In the genomic region with DNA sequence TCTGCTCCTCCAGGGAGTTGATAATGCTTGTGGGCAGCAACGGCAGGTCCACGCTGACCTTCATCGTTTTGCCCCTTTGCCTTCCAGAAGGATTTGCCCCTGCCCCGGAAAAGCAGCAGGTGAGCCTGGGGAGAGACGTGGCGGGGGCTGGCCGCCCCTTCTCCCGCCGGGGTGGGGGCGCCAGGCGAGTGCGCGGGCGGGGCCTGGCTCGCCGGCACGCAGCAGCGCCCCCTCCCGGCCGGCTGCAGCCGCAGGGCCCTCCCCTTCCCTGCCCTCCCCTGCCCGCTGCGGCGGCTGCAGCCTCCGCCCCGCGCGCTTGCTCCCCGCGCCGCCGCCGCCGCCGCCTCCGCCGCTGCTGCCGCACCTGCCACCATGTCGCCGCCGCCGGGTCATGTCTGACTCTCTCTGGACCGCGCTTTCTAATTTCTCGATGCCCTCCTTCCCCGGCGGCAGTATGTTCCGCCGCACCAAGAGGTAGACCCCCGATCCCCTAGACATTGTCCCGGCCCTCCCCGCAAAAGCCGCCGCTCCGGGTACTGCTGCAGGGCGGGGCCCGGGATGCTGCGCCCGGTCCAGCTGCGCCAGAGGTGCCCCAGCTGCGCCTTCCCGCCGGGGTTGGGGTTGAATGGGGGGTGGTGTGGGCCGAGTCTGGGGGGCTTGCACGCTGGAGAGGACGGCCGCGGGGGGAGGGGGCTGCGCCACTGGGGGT, we compare ENCODE assay signal across 8 cellular contexts. TPM values are rescaled to one million over a fixed set of nuclear protein-coding genes. Genes with fewer than 3 reads are reported as not detected.
A peak's percentile ranks its signal among the peaks of the same experiment; 100 is the strongest.
DNase-seq lines count a peak whose midpoint lies in the region; ATAC-seq, FAIRE-seq and TF ChIP-seq lines count a peak whose summit lies in the region.

A gene (plus strand): TSS at position 334 of the 709 bp plus-strand sequence. CDS start 58 bp downstream, at position 392.

- SMC1A ChIA-PET in GM12878 (lab: Charles Lee; ENCODE audit: uncharacterized antibody, unreplicated experiment), result no interaction called here

- no peak within 1 kb of the TSS for H3K9ac ChIP-seq in GM12878 (ENCODE audit: control insufficient read depth, insufficient read depth, low read length)

- intact Hi-C loops in GM12878 (cut with micrococcal nuclease; ENCODE audit: unreplicated experiment), result no loop called here

- H3K36me3 Mint-ChIP-seq in IgD-negative memory B cell, result no peaks in the 10 kb centered on the region

- H3K36me3 ChIP-seq in GM12878 (ENCODE audit: control insufficient read depth in 2 of 2, insufficient read depth in 2 of 2, low read length in 1 of 2), result no peaks in the 10 kb centered on the region

- no peaks in the 10 kb centered on the region; the same call in none of the 3 replicates for H3K9me3 ChIP-seq in GM12878 (replicated peaks; ENCODE audit: control insufficient read depth, insufficient read depth, low read length)

- 1% methylated on average over 30 of the region's 69 CpGs for WGBS in GM12878 (ENCODE audit: insufficient coverage, insufficient replicate concordance, low lambda C conversion rate, missing lambda C conversion rate)

- peaks cover 71% of the 10 kb centered on the region for H3K27me3 Mint-ChIP-seq in IgD-negative memory B cell

- peak within 1 kb of the TSS; percentile 63 to 83 (median 72) for H3K4me3 Mint-ChIP-seq in IgD-negative memory B cell

- TF ChIP-seq RAD21 in GM12878 (IDR thresholded peaks at IDR 0.05; ENCODE audit: insufficient read depth, low read depth, low read length), result no peak

- H3K4me3 ChIP-seq in GM12878, result no peak within 1 kb of the TSS

- peaks cover 0 to 13% (median 0%) of the 10 kb centered on the region in 3 donors for H3K9me3 Mint-ChIP-seq in IgD-negative memory B cell

- TF ChIP-seq POLR2A in GM12878 (IDR thresholded peaks at IDR 0.05; ENCODE audit: low read depth, low read length), result no peak

- H3K27ac ChIP-seq in GM12878 (ENCODE audit: control insufficient read depth, insufficient read depth), result no peak within 1 kb of the TSS

- no peak for TF ChIP-seq EP300 in GM12878 (IDR thresholded peaks at IDR 0.05; ENCODE audit: borderline replicate concordance in 1 of 2, control insufficient read depth in 1 of 2, low read depth in 2 of 2, low read length in 2 of 2)

- peak within 1 kb of the TSS in 2 of 3 donors; percentile 81 to 83 for H3K27ac Mint-ChIP-seq in IgD-negative memory B cell

- no TSS peak for BruUV-seq in GM12878 (replicated peaks; lab: Mats Ljungman, UMichigan)

- peaks cover 6 to 28% (median 17%) of the 10 kb centered on the region in 3 donors for H3K4me1 Mint-ChIP-seq in IgD-negative memory B cell

- no peak for FAIRE-seq in GM12878 (lab: Jason Lieb, UNC)

- no peak within 1 kb of the TSS for H2AFZ ChIP-seq in GM12878 (ENCODE audit: control insufficient read depth, low read depth, low read length)

- ATAC-seq in GM12878, result peak; percentile 75
- no peak for ATAC-seq in HG03378 (IDR thresholded peaks at IDR 0.05; ENCODE audit: unreplicated experiment)
- ATAC-seq in HG03097 (IDR thresholded peaks at IDR 0.05; ENCODE audit: low FRiP score, unreplicated experiment), result no peak

- in situ Hi-C loops in SK-MEL-5 (cut with HindIII; ENCODE audit: low pct_unique_long_range_greater_than_20kb, low sequenced_read_pairs) (no loop called here), GM12878 (cut with MboI) (no loop called here)

- TF ChIP-seq CTCF in GM12878 (IDR thresholded peaks at IDR 0.05 in 2 of 3, conservative IDR thresholded peaks at IDR 0.05 in 1 of 3; ENCODE audit: control insufficient read depth in 2 of 3, extremely low read depth in 1 of 3, insufficient read depth in 1 of 3, low read depth in 3 of 3, low read length in 3 of 3), result peak; percentile 27 to 58 (median 42); a peak in 4 of 6 replicates

- DNase-seq in D341Med (ENCODE audit: low spot score) (peak; percentile 89), SK-MEL-5 (ENCODE audit: low read depth, low spot score) (peak; percentile 44), GM12878 (ENCODE audit: low read depth, low spot score) (no peak), iPS-NIHi11 (ENCODE audit: low spot score) (peak; percentile 78)
- DNase-seq in stimulated activated CD4-positive, alpha-beta T cell treated with anti-CD3 and anti-CD28 coated beads, Interleukin-4, amount 100 ng/mL, for 24 hours, result peak; percentile 34

- CTCF ChIA-PET in GM12878 (lab: Yijun Ruan, JAX), result interaction anchor here (1.6 kb wide), 1 partner anchor 73 kb away, joined by 9 read pairs; no protein-coding TSS in a partner anchor

- RAD21 ChIA-PET in GM12878 (lab: Charles Lee; ENCODE audit: unreplicated experiment), result interaction anchor here (1.4 kb wide), 1 partner anchor 61 kb away, joined by 3 read pairs; no protein-coding TSS in a partner anchor

- POLR2A ChIA-PET in GM12878 (lab: Charles Lee), result no interaction called here

- H3K4me2 ChIP-seq in GM12878 (ENCODE audit: control insufficient read depth, insufficient read depth), result peak within 1 kb of the TSS; percentile 48; the same call in 1 of the 2 replicates

- no peaks in the 10 kb centered on the region for H3K79me2 ChIP-seq in GM12878 (ENCODE audit: control insufficient read depth, insufficient read depth, low read length)

- peaks cover 7% of the 10 kb centered on the region; the same call in 1 of the 2 replicates for H3K4me1 ChIP-seq in GM12878 (ENCODE audit: control insufficient read depth, insufficient read depth, low read length)

- H4K20me1 ChIP-seq in GM12878 (ENCODE audit: control insufficient read depth, insufficient read depth), result no peaks in the 10 kb centered on the region; the same call in 1 of the 2 replicates

- H3K27me3 ChIP-seq in GM12878 (replicated peaks in 1 of 2; ENCODE audit: control insufficient read depth in 2 of 2, insufficient read depth in 2 of 2, low read length in 1 of 2), result peaks cover 8 to 40% of the 10 kb centered on the region in 2 experiments

TF ChIP-seq in GM12878, 131 proteins besides CTCF, POLR2A, EP300 and RAD21 (continues in another document):
- TF ChIP-seq BHLHE40 (IDR thresholded peaks at IDR 0.05; ENCODE audit: borderline replicate concordance in 1 of 2, low read depth in 2 of 2, low read length in 1 of 2) (peak in 1 of 2 experiments; percentile 57; a peak in 2 of 4 replicates), EGR1 (IDR thresholded peaks at IDR 0.05; ENCODE audit: borderline replicate concordance in 1 of 2, low read depth in 2 of 2, low read length in 2 of 2) (peak in 1 of 2 experiments; percentile 62; a peak in 1 of 3 replicates), GATAD2B (conservative IDR thresholded peaks at IDR 0.05; ENCODE audit: low read depth) (0 out of 2 replicates have a peak, but pooled peaks have one; percentile 26), YY1 (IDR thresholded peaks at IDR 0.05; ENCODE audit: low read depth, low read length) (peak; percentile 39; the same call in 1 of the 2 replicates), SUZ12 (IDR thresholded peaks at IDR 0.05; ENCODE audit: unreplicated experiment) (peak; percentile 90), PAX5 (IDR thresholded peaks at IDR 0.05; ENCODE audit: borderline replicate concordance, low read depth, low read length) (no peak), NR2F1 (conservative IDR thresholded peaks at IDR 0.05) (0 out of 2 replicates have a peak, but pooled peaks have one; percentile 24), SMARCA5 (IDR thresholded peaks at IDR 0.05) (no peak)
- TF ChIP-seq, protein P1, sequence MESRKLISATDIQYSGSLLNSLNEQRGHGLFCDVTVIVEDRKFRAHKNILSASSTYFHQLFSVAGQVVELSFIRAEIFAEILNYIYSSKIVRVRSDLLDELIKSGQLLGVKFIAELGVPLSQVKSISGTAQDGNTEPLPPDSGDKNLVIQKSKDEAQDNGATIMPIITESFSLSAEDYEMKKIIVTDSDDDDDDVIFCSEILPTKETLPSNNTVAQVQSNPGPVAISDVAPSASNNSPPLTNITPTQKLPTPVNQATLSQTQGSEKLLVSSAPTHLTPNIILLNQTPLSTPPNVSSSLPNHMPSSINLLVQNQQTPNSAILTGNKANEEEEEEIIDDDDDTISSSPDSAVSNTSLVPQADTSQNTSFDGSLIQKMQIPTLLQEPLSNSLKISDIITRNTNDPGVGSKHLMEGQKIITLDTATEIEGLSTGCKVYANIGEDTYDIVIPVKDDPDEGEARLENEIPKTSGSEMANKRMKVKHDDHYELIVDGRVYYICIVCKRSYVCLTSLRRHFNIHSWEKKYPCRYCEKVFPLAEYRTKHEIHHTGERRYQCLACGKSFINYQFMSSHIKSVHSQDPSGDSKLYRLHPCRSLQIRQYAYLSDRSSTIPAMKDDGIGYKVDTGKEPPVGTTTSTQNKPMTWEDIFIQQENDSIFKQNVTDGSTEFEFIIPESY (IDR thresholded peaks at IDR 0.05), result no peak

RNA-seq across cellular contexts. Expression of the gene that starts here (rescaled TPM):
- 1.2 TPM for polyA plus RNA-seq in IgD-negative memory B cell
- 1.9 and 2.3 TPM in 2 replicates for total RNA-seq in SK-MEL-5 (2014; rRNA removed; shearing (Covaris generic))
- 2.7 and 6.7 TPM in 2 replicates for polyA plus RNA-seq in SK-MEL-5 (2015; cell fraction: cytosol; rRNA removed)
- polyA plus RNA-seq in SK-MEL-5 (2015; cell fraction: nucleus; rRNA removed), result 16.3 and 41.1 TPM in 2 replicates
- 4.0 and 4.9 TPM in 2 replicates for total RNA-seq in GM12878 (2013; cell fraction: nucleolus; rRNA removed)
- total RNA-seq in GM12878 (2014; rRNA removed), result 0.11 and 0.79 TPM in 2 replicates
- 0.18 and 0.23 TPM in 2 replicates for total RNA-seq in GM12878 (2014; rRNA removed; fragmentation: Illumina TruSeq; extraction: Trizol)
- total RNA-seq in GM12878 (2021), result 0.44 and 0.85 TPM in 2 replicates
- polyA plus RNA-seq in GM12878 (2011; ENCODE audit: low read depth), result 0.73 TPM
- 0.10 and 0.57 TPM in 2 replicates for polyA plus RNA-seq in GM12878 (2011; rRNA removed)
- polyA plus RNA-seq in GM12878 (2011; cell fraction: cytosol; rRNA removed), result 0.10 and 0.15 TPM in 2 replicates
- polyA plus RNA-seq in GM12878 (2011; cell fraction: nucleus; rRNA removed), result 0.54 and 1.0 TPM in 2 replicates
- 1.1 TPM in 2 replicates for polyA plus RNA-seq in GM12878 (2012)
- 0.38 TPM in 1 of 2 replicates, not detected in the other for polyA plus RNA-seq in GM12878 (2014; fragmentation: Illumina TruSeq; extraction: Trizol)
- polyA plus RNA-seq in GM12878 (2014; fragmentation: Nextera tagmentation; extraction: Ambion mirVana), result under 1 TPM in 1 of 2 experiments, not detected in 1; 0.08 TPM
- 0.68 and 1.3 TPM in 2 replicates for polyA plus RNA-seq in GM12878 (2014; rRNA removed)
- under 1 TPM; 0.33 to 0.54 TPM for polyA plus RNA-seq in GM12878 (2016; fragmentation: Nextera tagmentation; extraction: Ambion mirVana)
- 0.41 TPM in 1 of 2 replicates, not detected in the other for polyA minus RNA-seq in GM12878 (2011; rRNA and poly(A)+ RNA removed)
- not detected in 2 replicates for polyA minus RNA-seq in GM12878 (2011; cell fraction: cytosol; rRNA and poly(A)+ RNA removed)
- polyA minus RNA-seq in GM12878 (2011; cell fraction: nucleus; rRNA and poly(A)+ RNA removed), result 0.60 TPM in 1 of 2 replicates, not detected in the other
